19 cellular contexts compared by ENCODE assay signal in the genomic region with DNA sequence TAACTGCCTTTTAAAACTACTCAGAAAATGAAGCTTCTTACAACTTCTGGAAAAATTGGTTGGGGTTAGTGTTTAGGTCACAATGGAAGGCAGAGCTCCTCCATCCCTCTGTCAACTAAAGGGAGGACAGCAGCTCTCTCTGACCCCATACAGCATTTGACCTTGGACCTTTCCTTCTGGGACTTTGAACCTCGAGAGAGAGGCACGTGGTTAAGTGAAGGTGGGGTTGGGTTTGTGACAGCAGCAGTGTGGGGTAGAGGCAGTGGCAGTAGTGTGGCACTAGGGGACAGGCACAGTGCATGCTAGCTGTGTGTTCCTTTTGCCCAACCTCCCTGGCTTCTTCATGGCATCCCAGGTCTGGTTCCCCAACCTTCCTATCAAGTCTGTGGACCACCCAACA. TPM values are rescaled to one million over a fixed set of nuclear protein-coding genes. Genes with fewer than 3 reads are reported as not detected.
DNase-seq lines count a peak whose midpoint lies in the region; ATAC-seq, FAIRE-seq and TF ChIP-seq lines count a peak whose summit lies in the region.
"Had no signal": no experiment of that assay in that cellular context is flagged by ENCODE, and none has a peak within 500 bp of the region (broad histone marks: within the 10 kb centered on the region; RNA-seq: fewer than 3 reads in every experiment).

No MANE protein-coding gene starts in this region.

- 76% methylated on average over 2 of the region's 2 CpGs; no CpG with 5 or more reads in 1 of the 2 experiments for WGBS in H1 (ENCODE audit: extremely low coverage in 1 of 2, insufficient coverage in 1 of 2, insufficient read length in 1 of 2, insufficient replicate concordance in 2 of 2, low coverage in 1 of 2, low lambda C conversion rate in 2 of 2, missing lambda C conversion rate in 1 of 2), 2 experiments

- no peak overlapping the region for H4K8ac ChIP-seq in H1 (ENCODE audit: extremely low read depth, insufficient read depth, low read length)

- H3K27ac ChIP-seq in 22Rv1 (no peak overlapping the region), Karpas-422 (ENCODE audit: low read length) (peak overlapping the region; percentile 63), H1 (ENCODE audit: low read depth, low read length) (no peak overlapping the region), vagina (no peak overlapping the region)
- H3K27ac ChIP-seq: adrenal gland, suprapubic skin had no signal

- H4K5ac ChIP-seq in H1 (ENCODE audit: insufficient read length, low read depth, low read length): no peak overlapping the region

- CTCF ChIA-PET in H1 (lab: Charles Lee; ENCODE audit: partially characterized antibody): interaction anchor here (0.8 to 3.9 kb wide), 11 partner anchors 8 to 110 kb away, joined by 3 to 15 read pairs (median 4); no protein-coding TSS in a partner anchor

- no peak overlapping the region for H2AK5ac ChIP-seq in H1 (ENCODE audit: low read depth, low read length)

- H2AFZ ChIP-seq in Karpas-422 (ENCODE audit: low read length) (peak overlapping the region; percentile 79), H1 (ENCODE audit: low read length) (no peak overlapping the region)
- H2AFZ ChIP-seq: GM23338 had no signal

- H3K56ac ChIP-seq in H1 (replicated peaks; ENCODE audit: insufficient read length, low read depth, low read length): no peak overlapping the region

- H3K4me1 ChIP-seq in Karpas-422 (ENCODE audit: low read length) (peaks cover 33% of the 10 kb centered on the region), H1 (replicated peaks in 1 of 4; ENCODE audit: control insufficient read depth in 3 of 4, insufficient read depth in 4 of 4, low read length in 3 of 4) (peaks cover 0 to 2% (median 0%) of the 10 kb centered on the region in 4 experiments; a peak in 1 of 7 replicates), vagina (no peaks in the 10 kb centered on the region)
- H3K4me1 ChIP-seq: adrenal gland had no signal

- H3K79me1 ChIP-seq in H1 (ENCODE audit: low read depth, low read length): no peaks in the 10 kb centered on the region

- ATAC-seq in HG02840 (IDR thresholded peaks at IDR 0.05; ENCODE audit: low FRiP score, unreplicated experiment): no peak
- ATAC-seq: GM23338 had no signal

- TF ChIP-seq CTCF in 22Rv1 (IDR thresholded peaks at IDR 0.05) (peak; percentile 27; the same call in 1 of the 2 replicates), GM10266 (IDR thresholded peaks at IDR 0.05; ENCODE audit: control insufficient read depth, insufficient read depth, low read depth, missing control alignments) (peak; percentile 32), H1 (IDR thresholded peaks at IDR 0.05; ENCODE audit: control extremely low read depth in 1 of 3, insufficient read depth in 1 of 3, low read depth in 1 of 3, low read length in 3 of 3) (peak in 2 of 3 experiments; percentile 25 to 41; a peak in 2 of 4 replicates), vagina (IDR thresholded peaks at IDR 0.05) (no peak)

- H3K4me3 ChIP-seq in Karpas-422 (ENCODE audit: low read length): peak overlapping the region; percentile 43; the same call in 1 of the 2 replicates
- H3K4me3 ChIP-seq in H1 (ENCODE audit: extremely low read depth in 1 of 4, insufficient read depth in 2 of 4, low read depth in 3 of 4, low read length in 4 of 4): no peak overlapping the region
- no peak overlapping the region for H3K4me3 ChIP-seq in vagina
- H3K4me3 ChIP-seq: adrenal gland, GM23338, suprapubic skin had no signal

- H2BK12ac ChIP-seq in H1 (ENCODE audit: low read depth, low read length): no peak overlapping the region

- H4K20me1 ChIP-seq in Karpas-422 (ENCODE audit: insufficient read depth, low read depth, low read length): no peaks in the 10 kb centered on the region
- no peaks in the 10 kb centered on the region for H4K20me1 ChIP-seq in H1 (replicated peaks in 1 of 2; ENCODE audit: control insufficient read depth in 1 of 2, insufficient read depth in 2 of 2, low read length in 2 of 2)

- H3K4me2 ChIP-seq in Karpas-422 (ENCODE audit: low read depth, low read length, poor library complexity, severe bottlenecking): peak overlapping the region; percentile 64
- no peak overlapping the region for H3K4me2 ChIP-seq in H1 (ENCODE audit: insufficient read depth in 1 of 2, low read depth in 2 of 2, low read length in 2 of 2)
- H3K4me2 ChIP-seq: GM23338 had no signal

- H3K14ac ChIP-seq in H1 (ENCODE audit: insufficient read length): no peak overlapping the region

- H3K27me3 ChIP-seq in Karpas-422 (ENCODE audit: low read length): no peaks in the 10 kb centered on the region
- no peaks in the 10 kb centered on the region for H3K27me3 ChIP-seq in H1 (replicated peaks in 1 of 4; ENCODE audit: control insufficient read depth in 3 of 4, extremely low read depth in 1 of 4, insufficient read depth in 3 of 4, low read length in 3 of 4)
- H3K27me3 ChIP-seq in vagina: no peaks in the 10 kb centered on the region
- H3K27me3 ChIP-seq: adrenal gland, suprapubic skin had no signal

- H3K79me2 ChIP-seq in Karpas-422 (ENCODE audit: low read length): no peaks in the 10 kb centered on the region
- no peaks in the 10 kb centered on the region for H3K79me2 ChIP-seq in H1 (ENCODE audit: control insufficient read depth in 1 of 2, insufficient read depth in 2 of 2, low read length in 2 of 2)

- no peaks in the 10 kb centered on the region for H3K23me2 ChIP-seq in H1 (ENCODE audit: low read depth, low read length)

- no peak overlapping the region for H3K4ac ChIP-seq in H1 (replicated peaks; ENCODE audit: insufficient read length, low read depth, low read length)

- no peak overlapping the region for H2BK20ac ChIP-seq in H1 (ENCODE audit: low read length)

- no peak for TF ChIP-seq EP300 in H1 (IDR thresholded peaks at IDR 0.05; ENCODE audit: borderline replicate concordance in 1 of 2, low read depth in 2 of 2, low read length in 2 of 2)

- no peak overlapping the region for H3K18ac ChIP-seq in H1 (ENCODE audit: extremely low read depth, low read length)

- POLR2A ChIA-PET in H1 (lab: Charles Lee; ENCODE audit: partially characterized antibody): interaction anchor here (1.2 kb wide), 1 partner anchor 24 kb away, joined by 4 read pairs; no protein-coding TSS in a partner anchor

- DNase-seq in GM10266 (ENCODE audit: extremely low spot score) (no peak), Karpas-422 (peak; percentile 79), H1 (ENCODE audit: low read depth in 1 of 2, low spot score in 2 of 2) (no peak), G401 (ENCODE audit: low spot score) (no peak), vagina (ENCODE audit: extremely low spot score in 2 of 2) (no peak)
- DNase-seq in stimulated activated naive CD4-positive, alpha-beta T cell treated with Interleukin-2 at 50 U/mL for 16 hours (lab: John Stamatoyannopoulos, UW): no peak
- DNase-seq: activated CD4-positive, alpha-beta T cell treated with anti-CD3 and anti-CD28 coated beads for 1 hour; adrenal gland; caudate nucleus; COR-L47; effector CD4-positive, alpha-beta T cell; kidney glomerular epithelial cell; NCI-H1694; NCI-H446 treated with DMSO at 0.1 percent for 48 hours; retina had no signal

- no peak overlapping the region for H2BK120ac ChIP-seq in H1 (replicated peaks; ENCODE audit: low read depth, low read length)

- H3K23ac ChIP-seq in H1 (ENCODE audit: insufficient read length): no peak overlapping the region

- no peak for TF ChIP-seq POLR2A in H1 (IDR thresholded peaks at IDR 0.05; ENCODE audit: control extremely low read depth in 1 of 2, low read depth in 2 of 2, low read length in 2 of 2)
- TF ChIP-seq POLR2A in vagina (IDR thresholded peaks at IDR 0.05): no peak

- no peaks in the 10 kb centered on the region for H3K36me3 ChIP-seq in Karpas-422 (ENCODE audit: insufficient read depth, low read length)
- no peaks in the 10 kb centered on the region for H3K36me3 ChIP-seq in H1 (ENCODE audit: control insufficient read depth in 2 of 4, insufficient read depth in 4 of 4, low read length in 3 of 4)
- no peaks in the 10 kb centered on the region for H3K36me3 ChIP-seq in vagina
- H3K36me3 ChIP-seq: adrenal gland, suprapubic skin had no signal

- no peak overlapping the region for H2BK5ac ChIP-seq in H1 (ENCODE audit: low read depth, low read length)

- in situ Hi-C loops in G401 (cut with HindIII; ENCODE audit: low sequenced_read_pairs): no loop called here

- peak; percentile 28 to 35; a peak in 3 of 4 replicates for TF ChIP-seq RAD21 in H1 (IDR thresholded peaks at IDR 0.05 in 1 of 2, conservative IDR thresholded peaks at IDR 0.05 in 1 of 2; ENCODE audit: low read depth in 2 of 2, low read length in 2 of 2)

- no peak overlapping the region for H4K91ac ChIP-seq in H1 (replicated peaks; ENCODE audit: insufficient read length, low read length)

- H3K9ac ChIP-seq in Karpas-422 (ENCODE audit: low read length) (peak overlapping the region; percentile 48), H1 (replicated peaks in 1 of 4; ENCODE audit: extremely low read depth in 1 of 4, low read depth in 3 of 4, low read length in 3 of 4) (no peak overlapping the region)

- no peaks in the 10 kb centered on the region for H3K9me2 ChIP-seq in Karpas-422 (replicated peaks; ENCODE audit: insufficient read depth, low read length)

- no peak overlapping the region for H2BK15ac ChIP-seq in H1 (ENCODE audit: low read length)

- no peak for FAIRE-seq in H1 (lab: Jason Lieb, UNC)

- H3K9me3 ChIP-seq in Karpas-422 (ENCODE audit: low read length) (no peaks in the 10 kb centered on the region), H1 (ENCODE audit: insufficient read depth in 2 of 2, low read depth in 1 of 2, low read length in 1 of 2) (no peaks in the 10 kb centered on the region), vagina (no peaks in the 10 kb centered on the region)
- H3K9me3 ChIP-seq: adrenal gland, suprapubic skin had no signal

- intact Hi-C loops in vagina (cut with DNase I): no loop called here

TF ChIP-seq in H1, 55 proteins besides CTCF, POLR2A, EP300 and RAD21 (continues in another document):
- TF ChIP-seq PHF8 (conservative IDR thresholded peaks at IDR 0.05; ENCODE audit: low read depth, low read length) (no peak), EGR1 (IDR thresholded peaks at IDR 0.05; ENCODE audit: borderline replicate concordance, low read depth, low read length) (no peak)
- TF ChIP-seq, protein P1, sequence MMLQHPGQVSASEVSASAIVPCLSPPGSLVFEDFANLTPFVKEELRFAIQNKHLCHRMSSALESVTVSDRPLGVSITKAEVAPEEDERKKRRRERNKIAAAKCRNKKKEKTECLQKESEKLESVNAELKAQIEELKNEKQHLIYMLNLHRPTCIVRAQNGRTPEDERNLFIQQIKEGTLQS (IDR thresholded peaks at IDR 0.05; ENCODE audit: insufficient read depth, low read depth, low read length): no peak

RNA-seq across cellular contexts. Expression of a gene that starts 9.4 kb away (rescaled TPM):
- 149 and 291 TPM in 2 replicates for total RNA-seq in Karpas-422 (2014; rRNA removed; shearing (Covaris generic); ENCODE audit: low replicate concordance)
- 37.6 and 41.2 TPM in 2 replicates for total RNA-seq in H1 (2021; fragmentation: NEBNext Ultra II Directional; extraction: Animal tissue kit (Norgen Biotek cat#: 25700))
- polyA plus RNA-seq in H1 (2011; rRNA removed): 10.1 and 26.4 TPM in 2 replicates
- polyA plus RNA-seq in H1 (2011; cell fraction: cytosol; rRNA removed): 21.7 TPM
- 6.6 TPM for polyA plus RNA-seq in H1 (2011; cell fraction: nucleus; rRNA removed)
- 23.2 to 31.0 TPM (median 27.3 TPM) in 4 replicates for polyA plus RNA-seq in H1 (2012, experiment 1 of 2)
- 33.4 TPM for polyA plus RNA-seq in H1 (2012, experiment 2 of 2)
- 13.4 TPM for polyA plus RNA-seq in H1 (2013, experiment 1 of 2)
- polyA plus RNA-seq in H1 (2013, experiment 2 of 2): 13.5 TPM
- 7.8 and 8.9 TPM in 2 replicates for polyA minus RNA-seq in H1 (2011; rRNA and poly(A)+ RNA removed)
- 8.1 TPM for polyA minus RNA-seq in H1 (2011; cell fraction: cytosol; rRNA and poly(A)+ RNA removed)
- 7.9 TPM for polyA minus RNA-seq in H1 (2011; cell fraction: nucleus; rRNA and poly(A)+ RNA removed)
- 52.6 and 61.8 TPM in 2 replicates for total RNA-seq in G401 (2014; rRNA removed; shearing (Covaris generic))
- total RNA-seq in vagina: 131 TPM

Comparison
In these comparisons a context has a peak if more than half of its experiments do, and no peak if none do; other contexts are left out.
1. CTCF ChIP-seq: peak in 22Rv1 (single experiment), GM10266 (single experiment) and H1 (2 of 3); none in vagina (0 of 3).